Comparison of ENCODE assay signal across 10 cellular contexts in the genomic region with DNA sequence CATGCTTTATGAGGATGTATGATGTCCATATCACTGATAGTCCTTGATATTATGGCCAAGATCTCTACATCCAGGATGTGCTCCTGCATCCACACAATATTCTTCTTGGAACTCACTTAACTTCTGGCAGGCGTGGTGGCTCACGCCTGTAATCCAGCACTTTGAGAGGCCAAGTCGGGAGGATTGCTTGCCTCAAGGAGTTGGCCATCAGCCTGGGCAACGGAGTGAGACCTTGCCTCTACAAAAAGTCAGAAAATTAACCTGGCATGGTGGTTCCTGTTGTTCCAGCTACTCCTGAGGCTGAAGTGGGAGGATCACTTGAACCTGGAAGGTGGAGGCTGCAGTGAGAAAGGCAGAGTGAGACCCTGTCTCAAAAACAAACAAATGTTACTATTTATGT. TPM values are rescaled to one million over a fixed set of nuclear protein-coding genes. Genes with fewer than 3 reads are reported as not detected.
DNase-seq lines count a peak whose midpoint lies in the region; ATAC-seq, FAIRE-seq and TF ChIP-seq lines count a peak whose summit lies in the region.
"Had no signal": no experiment of that assay in that cellular context is flagged by ENCODE, and none has a peak within 500 bp of the region (broad histone marks: within the 10 kb centered on the region; RNA-seq: fewer than 3 reads in every experiment).

No MANE protein-coding gene starts in this region.

- H3F3A ChIP-seq in DOHH2 (ENCODE audit: control insufficient read depth, insufficient read depth): no peaks in the 10 kb centered on the region

- in situ Hi-C loops in K562 (cut with MboI): loop anchor here (5.0 kb wide), 1 partner anchor 51 kb away; no protein-coding TSS in a partner anchor

- TF ChIP-seq POLR2A in K562 (conservative IDR thresholded peaks at IDR 0.05): no peak

- H3K9me3 ChIP-seq in DOHH2 (ENCODE audit: control insufficient read depth, insufficient read depth, low read length): peaks cover 9% of the 10 kb centered on the region; the same call in 1 of the 2 replicates
- no peaks in the 10 kb centered on the region for H3K9me3 ChIP-seq in K562 (replicated peaks; ENCODE audit: control insufficient read depth, insufficient read depth, low read depth, low read length)
- no peaks in the 10 kb centered on the region for H3K9me3 ChIP-seq in ascending aorta
- H3K9me3 ChIP-seq: testis had no signal

- ATAC-seq in K562: no peak

- H3K36me3 ChIP-seq in DOHH2 (ENCODE audit: control insufficient read depth, low read length) (peaks cover 31% of the 10 kb centered on the region), K562 (ENCODE audit: control insufficient read depth, insufficient read depth, low read length) (peaks cover 21% of the 10 kb centered on the region), ascending aorta (no peaks in the 10 kb centered on the region)

- CTCF ChIA-PET in K562 (lab: Yijun Ruan, JAX; ENCODE audit: low intra/inter-chr PET ratio): interaction anchor here (2.5 kb wide), 1 partner anchor 53 kb away, joined by 7 read pairs; no protein-coding TSS in a partner anchor

- BruUV-seq in K562 (replicated peaks; lab: Mats Ljungman, UMichigan): no TSS peak

- peaks cover 13% of the 10 kb centered on the region for H4K20me1 ChIP-seq in DOHH2 (ENCODE audit: control insufficient read depth, insufficient read depth, low read depth, low read length)
- peaks cover 21% of the 10 kb centered on the region for H4K20me1 ChIP-seq in K562 (replicated peaks; ENCODE audit: control insufficient read depth, insufficient read depth, low read length)

- H3K9me1 ChIP-seq in K562 (ENCODE audit: control insufficient read depth, insufficient read depth, low read length): no peaks in the 10 kb centered on the region

- H3K27ac Mint-ChIP-seq in IgD-negative memory B cell: peak overlapping the region; percentile 1 to 93 (median 69)
- H3K27ac Mint-ChIP-seq in neural crest cell (ENCODE audit: unreplicated experiment): no peak overlapping the region

- H3K79me2 ChIP-seq in DOHH2 (ENCODE audit: control insufficient read depth, low read length) (peaks cover 52% of the 10 kb centered on the region), K562 (ENCODE audit: control insufficient read depth, insufficient read depth, low read length) (peaks cover 51% of the 10 kb centered on the region)

- H3K36me3 Mint-ChIP-seq in IgD-negative memory B cell (peaks cover 6% of the 10 kb centered on the region), neural crest cell (ENCODE audit: low read depth) (peaks cover 28% of the 10 kb centered on the region)

- H3K27me3 Mint-ChIP-seq in IgD-negative memory B cell: peaks cover 1% of the 10 kb centered on the region
- peaks cover 8% of the 10 kb centered on the region for H3K27me3 Mint-ChIP-seq in neural crest cell (ENCODE audit: low read depth)

- intact Hi-C loops in K562 (cut with micrococcal nuclease): loop anchor here (10.0 kb wide), 1 partner anchor 639 kb away; the partner anchor contains the start of gene LIN54
- intact Hi-C loops in ascending aorta (cut with DNase I): loop anchor here (10.0 kb wide), 1 partner anchor 1109 kb away; the partner anchor contains the start of gene ABRAXAS1

- H3K9ac ChIP-seq in K562 (ENCODE audit: insufficient read depth in 1 of 2, low read depth in 2 of 2, low read length in 2 of 2): peak overlapping the region; percentile 65 to 98; a peak in 2 of 4 replicates

- H3K4me2 ChIP-seq in DOHH2 (ENCODE audit: low read length): peak overlapping the region; percentile 62
- peak overlapping the region; percentile 86 for H3K4me2 ChIP-seq in K562 (ENCODE audit: insufficient read depth, low read length)

- H3K4me3 Mint-ChIP-seq in IgD-negative memory B cell (peak overlapping the region in 2 of 4 donors; percentile 90 to 99), neural crest cell (peak overlapping the region; percentile 98)

- H2AFZ ChIP-seq in K562 (ENCODE audit: low read depth, low read length): peak overlapping the region; percentile 13; the same call in 1 of the 2 replicates

- H3K4me1 Mint-ChIP-seq in IgD-negative memory B cell (peaks cover 22 to 41% (median 23%) of the 10 kb centered on the region in 3 donors), neural crest cell (peaks cover 36% of the 10 kb centered on the region)

- peak; percentile 52 for FAIRE-seq in K562 (lab: Jason Lieb, UNC)

- peak overlapping the region; percentile 95 for H3K4me3 ChIP-seq in DOHH2 (ENCODE audit: low read length)
- H3K4me3 ChIP-seq in K562: no peak overlapping the region; the same call in 1 of the 2 replicates
- no peak overlapping the region for H3K4me3 ChIP-seq in ascending aorta

- no peak for TF ChIP-seq EP300 in K562 (IDR thresholded peaks at IDR 0.05; ENCODE audit: low read length)

- no peaks in the 10 kb centered on the region for H3K9me2 ChIP-seq in DOHH2 (replicated peaks; ENCODE audit: control insufficient read depth, low read length)

- no peak for DNase-seq in K562 (ENCODE audit: extremely low read depth in 1 of 4, low spot score in 3 of 4)
- no peak for DNase-seq in neural crest cell (ENCODE audit: low read depth, low spot score)
- DNase-seq in SHP77 (lab: John Stamatoyannopoulos, UW): no peak
- DNase-seq in NAMALWA (ENCODE audit: low spot score): no peak
- no peak for DNase-seq in ascending aorta (ENCODE audit: low spot score in 2 of 2)
- DNase-seq: central memory CD4-positive, alpha-beta T cell; Right ventricle myocardium superior; testis had no signal

- TF ChIP-seq CTCF in DOHH2 (IDR thresholded peaks at IDR 0.05; ENCODE audit: low read depth, low read length, poor library complexity, severe bottlenecking) (no peak), K562 (IDR thresholded peaks at IDR 0.05 in 2 of 3, conservative IDR thresholded peaks at IDR 0.05 in 1 of 3; ENCODE audit: insufficient read depth in 2 of 3, low read depth in 1 of 3, low read length in 3 of 3) (no peak), neural crest cell (conservative IDR thresholded peaks at IDR 0.05) (no peak), ascending aorta (IDR thresholded peaks at IDR 0.05) (no peak)

- H3K9me3 Mint-ChIP-seq in IgD-negative memory B cell (no peaks in the 10 kb centered on the region), neural crest cell (no peaks in the 10 kb centered on the region)

- H3K27me3 ChIP-seq in DOHH2 (ENCODE audit: control insufficient read depth, low read length) (no peaks in the 10 kb centered on the region; the same call in 1 of the 2 replicates), K562 (ENCODE audit: control insufficient read depth in 2 of 2, insufficient read depth in 2 of 2, low read length in 2 of 2) (no peaks in the 10 kb centered on the region), ascending aorta (no peaks in the 10 kb centered on the region)
- H3K27me3 ChIP-seq: testis had no signal

- H3K27ac ChIP-seq in DOHH2 (ENCODE audit: low read depth, low read length): no peak overlapping the region
- H3K27ac ChIP-seq in K562 (ENCODE audit: extremely low read depth, low read depth, low read length): no peak overlapping the region
- H3K27ac ChIP-seq in ascending aorta: no peak overlapping the region
- H3K27ac ChIP-seq: testis had no signal

- peaks cover 12% of the 10 kb centered on the region for H3K4me1 ChIP-seq in DOHH2 (ENCODE audit: control insufficient read depth, low read length)
- H3K4me1 ChIP-seq in K562 (replicated peaks in 1 of 2; ENCODE audit: control insufficient read depth in 2 of 2, insufficient read depth in 2 of 2, low read length in 2 of 2): peaks cover 7 to 12% of the 10 kb centered on the region in 2 experiments; a peak in 4 of 5 replicates
- peaks cover 0 to 4% of the 10 kb centered on the region in 2 donors for H3K4me1 ChIP-seq in ascending aorta

- TF ChIP-seq RAD21 in K562 (CRISPR knock-in tag; conservative IDR thresholded peaks at IDR 0.05 in 1 of 2, IDR thresholded peaks at IDR 0.05 in 1 of 2): no peak

- 57% methylated on average over 3 of the region's 4 CpGs for WGBS in K562 (ENCODE audit: insufficient coverage, low coverage, missing lambda C conversion rate)

- POLR2A ChIA-PET in K562 (lab: Yijun Ruan, JAX): interaction anchor here (1.3 kb wide), 2 partner anchors 10 to 53 kb away, joined by 3 to 6 read pairs; no protein-coding TSS in a partner anchor

RNA-seq across cellular contexts. Expression of gene HNRNPD, which starts 2.3 kb away (rescaled TPM):
- 233 TPM for polyA plus RNA-seq in IgD-negative memory B cell
- total RNA-seq in K562 (2011; cell fraction: chromatin; rRNA removed; ENCODE audit: low replicate concordance): 121 and 345 TPM in 2 replicates
- 98.2 and 123 TPM in 2 replicates for total RNA-seq in K562 (2011; cell fraction: nucleolus; rRNA removed)
- 163 and 222 TPM in 2 replicates for total RNA-seq in K562 (2011; cell fraction: nucleoplasm; rRNA removed)
- 157 and 160 TPM in 2 replicates for total RNA-seq in K562 (2014; rRNA removed)
- 98.8 and 120 TPM in 2 replicates for total RNA-seq in K562 (2014; rRNA removed; fragmentation: Illumina TruSeq; extraction: Trizol)
- 135 and 147 TPM in 2 replicates for total RNA-seq in K562 (2015; rRNA removed; fragmentation: Illumina TruSeq; extraction: Trizol)
- 346 and 422 TPM in 2 replicates for total RNA-seq in K562 (2021)
- polyA plus RNA-seq in K562 (2011; rRNA removed): 92.4 and 129 TPM in 2 replicates
- 36.9 and 58.0 TPM in 2 replicates for polyA plus RNA-seq in K562 (2011; cell fraction: cytosol; rRNA removed)
- polyA plus RNA-seq in K562 (2011; cell fraction: nucleus; rRNA removed): 162 and 252 TPM in 2 replicates
- 291 and 588 TPM in 2 replicates for polyA plus RNA-seq in K562 (2012)
- 851 and 955 TPM in 2 replicates for polyA plus RNA-seq in K562 (2014; fragmentation: Illumina TruSeq; extraction: Trizol)
- polyA plus RNA-seq in K562 (2014; fragmentation: Nextera tagmentation; extraction: Ambion mirVana): 100 to 1,000 TPM; 152 to 187 TPM
- polyA plus RNA-seq in K562 (2014; rRNA removed): 307 and 442 TPM in 2 replicates
- polyA minus RNA-seq in K562 (2011; rRNA and poly(A)+ RNA removed): 51.2 and 75.0 TPM in 2 replicates
- polyA minus RNA-seq in K562 (2011; cell fraction: cytosol; rRNA and poly(A)+ RNA removed): 73.1 and 75.2 TPM in 2 replicates
- polyA minus RNA-seq in K562 (2011; cell fraction: nucleus; rRNA and poly(A)+ RNA removed): 54.7 and 85.6 TPM in 2 replicates
- 610 and 642 TPM in 2 replicates for total RNA-seq in neural crest cell
- total RNA-seq in ascending aorta: 102 TPM

RNA-seq across cellular contexts. Expression of gene HNRNPDL, which starts 54.2 kb away (rescaled TPM):
- polyA plus RNA-seq in IgD-negative memory B cell (256 TPM), K562 (2011; rRNA removed) (185 and 257 TPM in 2 replicates), K562 (2014; fragmentation: Illumina TruSeq; extraction: Trizol) (392 and 393 TPM in 2 replicates), K562 (2014; fragmentation: Nextera tagmentation; extraction: Ambion mirVana) (100 to 1,000 TPM; 243 to 299 TPM), K562 (2014; rRNA removed) (555 and 652 TPM in 2 replicates)
- total RNA-seq in K562 (2011; cell fraction: chromatin; rRNA removed; ENCODE audit: low replicate concordance): 92.3 and 355 TPM in 2 replicates
- total RNA-seq in K562 (2011; cell fraction: nucleolus; rRNA removed): 64.7 and 75.9 TPM in 2 replicates
- total RNA-seq in K562 (2011; cell fraction: nucleoplasm; rRNA removed): 136 and 154 TPM in 2 replicates
- total RNA-seq in K562 (2014; rRNA removed) (278 and 351 TPM in 2 replicates), K562 (2014; rRNA removed; fragmentation: Illumina TruSeq; extraction: Trizol) (389 and 475 TPM in 2 replicates), K562 (2015; rRNA removed; fragmentation: Illumina TruSeq; extraction: Trizol) (472 and 503 TPM in 2 replicates), K562 (2021) (296 and 315 TPM in 2 replicates), neural crest cell (582 and 603 TPM in 2 replicates), ascending aorta (73.9 TPM)
- 53.9 and 124 TPM in 2 replicates for polyA plus RNA-seq in K562 (2011; cell fraction: cytosol; rRNA removed)
- 287 and 487 TPM in 2 replicates for polyA plus RNA-seq in K562 (2011; cell fraction: nucleus; rRNA removed)
- polyA plus RNA-seq in K562 (2012): 144 and 421 TPM in 2 replicates
- 151 and 158 TPM in 2 replicates for polyA minus RNA-seq in K562 (2011; rRNA and poly(A)+ RNA removed)
- 67.0 and 67.9 TPM in 2 replicates for polyA minus RNA-seq in K562 (2011; cell fraction: cytosol; rRNA and poly(A)+ RNA removed)
- 82.9 and 155 TPM in 2 replicates for polyA minus RNA-seq in K562 (2011; cell fraction: nucleus; rRNA and poly(A)+ RNA removed)

RNA-seq across cellular contexts. Expression of gene ENOPH1, which starts 54.3 kb away (rescaled TPM):
- polyA plus RNA-seq in IgD-negative memory B cell (37.3 TPM), K562 (2011; rRNA removed) (21.0 and 29.8 TPM in 2 replicates), K562 (2014; fragmentation: Illumina TruSeq; extraction: Trizol) (59.8 and 66.5 TPM in 2 replicates), K562 (2014; fragmentation: Nextera tagmentation; extraction: Ambion mirVana) (10 to 100 TPM; 33.6 to 38.2 TPM), K562 (2014; rRNA removed) (48.9 and 58.7 TPM in 2 replicates)
- total RNA-seq in K562 (2011; cell fraction: chromatin; rRNA removed; ENCODE audit: low replicate concordance): 7.4 and 14.2 TPM in 2 replicates
- total RNA-seq in K562 (2011; cell fraction: nucleolus; rRNA removed): 5.5 and 6.1 TPM in 2 replicates
- 7.6 and 14.4 TPM in 2 replicates for total RNA-seq in K562 (2011; cell fraction: nucleoplasm; rRNA removed)
- total RNA-seq in K562 (2014; rRNA removed) (44.2 and 52.5 TPM in 2 replicates), K562 (2014; rRNA removed; fragmentation: Illumina TruSeq; extraction: Trizol) (70.4 and 71.4 TPM in 2 replicates), K562 (2015; rRNA removed; fragmentation: Illumina TruSeq; extraction: Trizol) (53.7 and 57.1 TPM in 2 replicates), K562 (2021) (51.0 and 51.4 TPM in 2 replicates), neural crest cell (52.8 and 53.3 TPM in 2 replicates), ascending aorta (5.4 TPM)
- 13.2 and 15.4 TPM in 2 replicates for polyA plus RNA-seq in K562 (2011; cell fraction: cytosol; rRNA removed)
- polyA plus RNA-seq in K562 (2011; cell fraction: nucleus; rRNA removed): 6.5 and 7.1 TPM in 2 replicates
- 38.2 and 48.5 TPM in 2 replicates for polyA plus RNA-seq in K562 (2012)
- polyA minus RNA-seq in K562 (2011; rRNA and poly(A)+ RNA removed): 24.2 and 24.4 TPM in 2 replicates
- 9.9 and 10.2 TPM in 2 replicates for polyA minus RNA-seq in K562 (2011; cell fraction: cytosol; rRNA and poly(A)+ RNA removed)
- polyA minus RNA-seq in K562 (2011; cell fraction: nucleus; rRNA and poly(A)+ RNA removed): 5.3 and 5.9 TPM in 2 replicates
